In the genomic region with DNA sequence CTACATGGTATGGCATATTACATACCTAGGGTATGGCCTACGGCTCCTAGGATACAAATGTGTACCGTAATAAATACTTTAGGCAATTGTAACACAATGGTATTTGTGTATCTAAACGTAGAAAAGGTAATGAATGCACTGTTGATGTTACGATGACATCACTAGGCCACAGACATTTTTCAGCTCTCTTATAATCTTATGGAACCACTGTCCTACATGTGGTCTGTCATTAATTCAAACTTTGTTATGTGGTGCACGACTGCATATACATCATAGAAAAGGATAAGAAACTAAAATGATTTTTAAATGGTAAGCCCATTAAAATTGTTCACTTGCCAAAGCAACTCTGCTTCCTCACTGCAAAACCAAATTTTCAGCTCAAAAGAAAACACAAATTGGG, we compare ENCODE assay signal across 19 cellular contexts.
"Had no signal": no experiment of that assay in that cellular context is flagged by ENCODE, and none has a peak within 500 bp of the region (broad histone marks: within the 10 kb centered on the region; RNA-seq: fewer than 3 reads in every experiment).

No MANE protein-coding gene starts in this region.

- H3K4me3 ChIP-seq: ascending aorta, lower lobe of right lung, tibial artery had no signal

- H3K27me3 ChIP-seq: ascending aorta, tibial artery had no signal

- H3K4me1 ChIP-seq: ascending aorta had no signal

- DNase-seq: activated CD4-positive, alpha-beta T cell treated with anti-CD3 and anti-CD28 coated beads, Interleukin-2, amount 50 U/mL, for 4 hours; activated CD4-positive, CD25-positive, alpha-beta regulatory T cell treated with anti-CD3 and anti-CD28 coated beads, Interleukin-2, amount 50 U/mL, for 72 hours; activated effector memory CD4-positive, alpha-beta T cell treated with anti-CD3 and anti-CD28 coated beads, Interleukin-2, amount 50 U/mL, for 16 hours; activated naive CD4-positive, alpha-beta T cell treated with anti-CD3 and anti-CD28 coated beads, Interleukin-2, amount 50 U/mL, for 16 hours; activated T-cell treated with anti-CD3 and anti-CD28 coated beads, Interleukin-2, amount 50 U/mL, for 72 hours; dermis blood vessel endothelial cell; effector memory CD8-positive, alpha-beta T cell; hypothalamus; islet precursor cell; left colon; lower lobe of right lung; nucleus accumbens; posterior cingulate gyrus; stimulated activated CD4-positive, alpha-beta T cell treated with anti-CD3 and anti-CD28 coated beads, Interleukin-2, amount 100 ng/mL, for 24 hours; stimulated activated naive CD4-positive, alpha-beta T cell treated with Interleukin-2 at 50 U/mL for 16 hours; T-helper 1 cell; T1000; tibial artery had no signal

- H3K9me3 ChIP-seq: ascending aorta, lower lobe of right lung, tibial artery had no signal

- H3K27ac ChIP-seq: ascending aorta, lower lobe of right lung, tibial artery had no signal

- ATAC-seq: activated T-cell treated with anti-CD3 and anti-CD28 coated beads, Interleukin-2, amount 50 U/mL, for 72 hours; effector memory CD8-positive, alpha-beta T cell had no signal
